Comparison of ENCODE assay signal across 8 cellular contexts in the genomic region with DNA sequence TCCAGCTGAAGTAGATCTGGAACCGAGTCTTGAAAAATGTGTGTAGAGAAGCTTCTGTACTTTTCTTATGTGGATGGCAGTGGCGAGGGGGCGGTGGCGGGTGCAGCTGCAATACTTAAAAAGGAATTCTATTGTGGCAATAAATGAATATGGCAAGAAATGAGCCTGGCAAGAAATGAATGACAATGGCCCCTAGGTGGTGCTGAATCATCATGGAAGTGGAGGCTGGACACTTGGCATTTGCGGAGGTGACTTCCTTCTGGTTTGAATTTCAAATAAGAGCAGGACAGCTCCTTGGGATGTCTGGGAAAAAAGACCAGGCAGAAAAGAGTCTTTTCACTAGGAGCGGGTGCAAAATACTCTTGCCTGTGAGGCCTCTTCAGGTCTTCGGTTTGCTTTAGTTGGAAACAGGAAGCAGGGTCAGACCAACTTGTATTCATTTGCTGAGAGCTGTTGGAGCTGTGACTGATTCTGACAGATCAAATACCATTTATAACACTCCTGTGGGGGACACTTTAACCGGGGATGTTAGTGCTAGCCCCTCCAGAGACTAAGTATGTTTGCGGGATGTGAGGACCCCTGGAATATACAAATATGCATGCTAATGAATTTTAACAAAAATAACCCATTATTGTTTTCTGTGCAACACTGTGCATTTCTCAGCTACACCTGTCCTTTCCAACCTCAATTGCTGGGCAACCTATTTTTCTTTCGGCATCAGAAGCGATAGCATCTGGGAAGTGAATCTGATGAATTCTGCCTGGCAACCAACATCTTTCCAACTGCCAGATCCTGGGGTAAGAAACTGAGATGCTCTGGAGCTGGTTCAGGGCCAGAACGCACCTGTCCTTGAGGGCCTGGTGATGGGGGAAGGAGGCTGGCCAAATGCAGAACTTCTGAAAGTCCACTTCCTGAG. TPM values are rescaled to one million over a fixed set of nuclear protein-coding genes. Genes with fewer than 3 reads are reported as not detected.
DNase-seq lines count a peak whose midpoint lies in the region; ATAC-seq and TF ChIP-seq lines count a peak whose summit lies in the region.

No MANE protein-coding gene starts in this region.

- H3K4me3 Mint-ChIP-seq in activated naive CD8-positive, alpha-beta T cell treated with anti-CD3 and anti-CD28 coated beads, Interleukin-2, amount 50 U/mL, for 24 hours: no peak overlapping the region
- no peak overlapping the region for H3K4me3 Mint-ChIP-seq in progenitor cell of endocrine pancreas (ENCODE audit: low read depth)

- H3K4me3 ChIP-seq in Loucy (ENCODE audit: low read length, poor library complexity, severe bottlenecking): peak overlapping the region; percentile 62
- H3K4me3 ChIP-seq in heart left ventricle: peak overlapping the region in 4 of 12 donors; percentile 20 to 36 (median 26)

- H3K27ac ChIP-seq in heart left ventricle: no peak overlapping the region

- no peaks in the 10 kb centered on the region for H3K79me2 ChIP-seq in Loucy (ENCODE audit: insufficient read depth, low read length)

- H3K27me3 ChIP-seq in Loucy (ENCODE audit: insufficient read depth, low read length, poor library complexity, severe bottlenecking) (no peaks in the 10 kb centered on the region), heart left ventricle (no peaks in the 10 kb centered on the region)

- peaks cover 39% of the 10 kb centered on the region for H3K4me1 Mint-ChIP-seq in activated naive CD8-positive, alpha-beta T cell treated with anti-CD3 and anti-CD28 coated beads, Interleukin-2, amount 50 U/mL, for 24 hours
- peaks cover 3% of the 10 kb centered on the region for H3K4me1 Mint-ChIP-seq in progenitor cell of endocrine pancreas (ENCODE audit: low read depth)

- peaks cover 8% of the 10 kb centered on the region for H3K4me1 ChIP-seq in Loucy (ENCODE audit: insufficient read depth, low read length, poor library complexity, severe bottlenecking)
- H3K4me1 ChIP-seq in heart left ventricle: peaks cover 0 to 28% (median 9%) of the 10 kb centered on the region in 12 donors

- no peaks in the 10 kb centered on the region for H3K9me3 Mint-ChIP-seq in activated naive CD8-positive, alpha-beta T cell treated with anti-CD3 and anti-CD28 coated beads, Interleukin-2, amount 50 U/mL, for 24 hours
- no peaks in the 10 kb centered on the region for H3K9me3 Mint-ChIP-seq in progenitor cell of endocrine pancreas (ENCODE audit: low read depth)

- H3K27me3 Mint-ChIP-seq in activated naive CD8-positive, alpha-beta T cell treated with anti-CD3 and anti-CD28 coated beads, Interleukin-2, amount 50 U/mL, for 24 hours: no peaks in the 10 kb centered on the region
- peaks cover 3% of the 10 kb centered on the region for H3K27me3 Mint-ChIP-seq in progenitor cell of endocrine pancreas

- TF ChIP-seq CTCF in Loucy (conservative IDR thresholded peaks at IDR 0.05; ENCODE audit: low read length) (peak; percentile 95), heart left ventricle (IDR thresholded peaks at IDR 0.05) (peak; percentile 56 to 82 (median 74)), progenitor cell of endocrine pancreas (IDR thresholded peaks at IDR 0.05; ENCODE audit: unreplicated experiment) (peak; percentile 80)

- peaks cover 3% of the 10 kb centered on the region for H3K36me3 Mint-ChIP-seq in activated naive CD8-positive, alpha-beta T cell treated with anti-CD3 and anti-CD28 coated beads, Interleukin-2, amount 50 U/mL, for 24 hours (ENCODE audit: low read depth)
- H3K36me3 Mint-ChIP-seq in progenitor cell of endocrine pancreas (ENCODE audit: insufficient read depth): no peaks in the 10 kb centered on the region

- H3K4me2 ChIP-seq in Loucy (ENCODE audit: low read depth, low read length, poor library complexity, severe bottlenecking): peak overlapping the region; percentile 56

- no peak for TF ChIP-seq POLR2A in heart left ventricle (IDR thresholded peaks at IDR 0.05)

- peak overlapping the region; percentile 83 for H2AFZ ChIP-seq in Loucy (ENCODE audit: low read length)

- no peaks in the 10 kb centered on the region for H4K20me1 ChIP-seq in Loucy (ENCODE audit: insufficient read depth, low read length, poor library complexity, severe bottlenecking)

- H3K9ac ChIP-seq in Loucy (ENCODE audit: low read depth, low read length, poor library complexity, severe bottlenecking): peak overlapping the region; percentile 39

- H3K36me3 ChIP-seq in Loucy (ENCODE audit: insufficient read depth, low read length) (no peaks in the 10 kb centered on the region), heart left ventricle (peaks cover 0 to 11% (median 5%) of the 10 kb centered on the region in 9 donors)

- H3K9me2 ChIP-seq in Loucy (replicated peaks; ENCODE audit: low read depth, low read length): no peaks in the 10 kb centered on the region

- no peaks in the 10 kb centered on the region for H3F3A ChIP-seq in Loucy (ENCODE audit: low read depth)

- H3K9me3 ChIP-seq in Loucy (ENCODE audit: insufficient read depth, low read depth, low read length) (no peaks in the 10 kb centered on the region), heart left ventricle (no peaks in the 10 kb centered on the region)

- 28 to 33% (median 29%) methylated on average over 12 of the region's 12 CpGs for WGBS in heart left ventricle, 4 donors

- peak; percentile 49 for DNase-seq in DMS153 treated with DMSO at 0.1 percent for 48 hours (lab: John Stamatoyannopoulos, UW; ENCODE audit: unreplicated experiment)
- peak; percentile 58 to 59 for DNase-seq in SHP77 (lab: John Stamatoyannopoulos, UW)
- peak; percentile 29 for DNase-seq in activated naive CD8-positive, alpha-beta T cell treated with anti-CD3 and anti-CD28 coated beads, Interleukin-2, amount 50 U/mL, for 24 hours
- peak in 4 of 5 donors; percentile 58 to 72 (median 64) for DNase-seq in heart left ventricle
- peak; percentile 34 for DNase-seq in progenitor cell of endocrine pancreas (ENCODE audit: low spot score, unreplicated experiment)

- no peak overlapping the region for H3K27ac Mint-ChIP-seq in activated naive CD8-positive, alpha-beta T cell treated with anti-CD3 and anti-CD28 coated beads, Interleukin-2, amount 50 U/mL, for 24 hours
- peak overlapping the region; percentile 69 for H3K27ac Mint-ChIP-seq in progenitor cell of endocrine pancreas

- ATAC-seq in GM21619 (IDR thresholded peaks at IDR 0.05; ENCODE audit: unreplicated experiment) (peak; percentile 59), heart left ventricle (peak; percentile 67 to 81 (median 73)), HG03097 (IDR thresholded peaks at IDR 0.05; ENCODE audit: low FRiP score, unreplicated experiment) (no peak)
- ATAC-seq in activated naive CD8-positive, alpha-beta T cell treated with anti-CD3 and anti-CD28 coated beads, Interleukin-2, amount 50 U/mL, for 24 hours: no peak

- intact Hi-C loops in heart left ventricle (cut with DNase I): loop anchor here (1.0 to 10.0 kb wide), 14 partner anchors 177 to 675 kb away; a partner anchor contains a TSS

RNA-seq across cellular contexts. Expression of a gene that starts 35.4 kb away (rescaled TPM):
- 10 to 100 TPM; 32.6 to 48.0 (median 42.4) TPM for total RNA-seq in heart left ventricle
- 10 to 100 TPM; 10.9 to 42.2 TPM for polyA plus RNA-seq in heart left ventricle
- total RNA-seq in progenitor cell of endocrine pancreas: 28.3 and 28.6 TPM in 2 replicates

RNA-seq across cellular contexts. Expression of a gene that starts 35.6 kb away (rescaled TPM):
- total RNA-seq in heart left ventricle: 1 to 10 TPM in 5 of 9 donors, under 1 TPM in 4; 0.30 to 2.0 (median 1.1) TPM
- polyA plus RNA-seq in heart left ventricle: under 1 TPM; 0.33 to 0.53 TPM
- total RNA-seq in progenitor cell of endocrine pancreas: 2.8 and 3.0 TPM in 2 replicates

Comparison
In these comparisons a context has a peak if more than half of its experiments do, and no peak if none do; other contexts are left out.
1. ATAC-seq: peak in GM21619 (single experiment) and heart left ventricle (4 of 4); none in activated naive CD8-positive, alpha-beta T cell treated with anti-CD3 and anti-CD28 coated beads, Interleukin-2, amount 50 U/mL, for 24 hours (single experiment) and HG03097 (single experiment).
2. Peak in every context shown above with its lines, with median percentiles within 50 percentile points of each other: DNase-seq and CTCF ChIP-seq.